Comparison of ENCODE assay signal across 1 cellular context in the genomic region with DNA sequence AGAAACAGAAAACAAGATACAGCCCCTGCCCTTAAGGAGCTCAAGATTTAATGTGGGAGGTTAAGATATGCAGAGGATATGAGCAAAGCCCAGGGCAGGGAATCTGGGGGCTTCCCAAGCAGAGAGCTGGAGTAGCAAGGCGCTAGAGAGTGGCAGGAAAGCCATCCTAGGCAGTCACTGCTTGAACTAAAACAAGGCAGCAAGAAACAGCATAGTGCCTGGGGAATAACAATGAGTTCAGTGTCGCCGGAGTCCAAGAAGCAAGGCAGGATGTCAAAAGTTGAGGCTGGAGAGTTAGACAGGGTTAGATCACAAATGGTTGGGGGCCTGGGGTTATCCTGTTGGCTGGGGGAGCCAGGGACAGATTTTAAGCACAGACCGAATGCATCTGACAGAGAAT.
TF ChIP-seq lines count a peak whose summit lies in the region.

No MANE protein-coding gene starts in this region.

TF ChIP-seq in endothelial cell of umbilical vein, 7 proteins besides CTCF, POLR2A, EP300 and RAD21:
- TF ChIP-seq GATA2 (IDR thresholded peaks at IDR 0.05; ENCODE audit: insufficient read depth, insufficient read length, low read depth, low read length) (no peak), JUN (IDR thresholded peaks at IDR 0.05; ENCODE audit: borderline replicate concordance, insufficient read depth, insufficient read length, low read depth) (no peak), EZH2 (IDR thresholded peaks at IDR 0.05; ENCODE audit: borderline replicate concordance, low read depth, low read length, severe bottlenecking) (no peak), FOS (IDR thresholded peaks at IDR 0.05; ENCODE audit: borderline replicate concordance, insufficient read depth, low read length) (no peak), POLR2AphosphoS5 (IDR thresholded peaks at IDR 0.05; ENCODE audit: insufficient read depth, low read depth, low read length) (no peak), MYC (IDR thresholded peaks at IDR 0.05; ENCODE audit: low read depth, low read length) (no peak)
- TF ChIP-seq, protein P1, sequence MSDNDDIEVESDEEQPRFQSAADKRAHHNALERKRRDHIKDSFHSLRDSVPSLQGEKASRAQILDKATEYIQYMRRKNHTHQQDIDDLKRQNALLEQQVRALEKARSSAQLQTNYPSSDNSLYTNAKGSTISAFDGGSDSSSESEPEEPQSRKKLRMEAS (IDR thresholded peaks at IDR 0.05; ENCODE audit: insufficient read depth, insufficient read length): no peak
TF ChIP-seq in endothelial cell of umbilical vein: peak in this region for 0.
